Comparison of ENCODE assay signal across 12 cellular contexts in genomic region chr22:23207786-23208325, GRCh38. TPM values are rescaled to one million over a fixed set of nuclear protein-coding genes. Genes with fewer than 3 reads are reported as not detected.
A peak's percentile ranks its signal among the peaks of the same experiment; 100 is the strongest.
DNase-seq lines count a peak whose midpoint lies in the region; ATAC-seq, FAIRE-seq and TF ChIP-seq lines count a peak whose summit lies in the region.
"Had no signal": no experiment of that assay in that cellular context is flagged by ENCODE, and none has a peak within 500 bp of the region (broad histone marks: within the 10 kb centered on the region; RNA-seq: fewer than 3 reads in every experiment).

No MANE protein-coding gene starts in this region.

- CTCF ChIA-PET in K562 (lab: Yijun Ruan, JAX; ENCODE audit: low intra/inter-chr PET ratio): no interaction called here

- H4K20me1 ChIP-seq in K562 (replicated peaks; ENCODE audit: control insufficient read depth, insufficient read depth, low read length): peaks cover 54% of the 10 kb centered on the region

- no peak for TF ChIP-seq POLR2A in GM12892 (IDR thresholded peaks at IDR 0.05; ENCODE audit: low read depth, low read length)
- TF ChIP-seq POLR2A in K562 (conservative IDR thresholded peaks at IDR 0.05): no peak

- H2AFZ ChIP-seq in K562 (ENCODE audit: low read depth, low read length): no peak overlapping the region

- no TSS peak for BruUV-seq in K562 (replicated peaks; lab: Mats Ljungman, UMichigan)

- no peak for TF ChIP-seq EP300 in K562 (IDR thresholded peaks at IDR 0.05; ENCODE audit: low read length)

- intact Hi-C loops in K562 (cut with micrococcal nuclease): no loop called here

- ATAC-seq in K562 (peak; percentile 8; the same call in 2 of the 3 replicates), GM21737 (IDR thresholded peaks at IDR 0.05; ENCODE audit: unreplicated experiment) (no peak), HG03139 (IDR thresholded peaks at IDR 0.05; ENCODE audit: unreplicated experiment) (no peak)
- ATAC-seq: activated naive CD4-positive, alpha-beta T cell treated with anti-CD3 and anti-CD28 coated beads, Interleukin-2, amount 50 U/mL, for 72 hours had no signal

- FAIRE-seq in GM12892 (lab: Jason Lieb, UNC) (peak; percentile 24), K562 (lab: Jason Lieb, UNC) (no peak)

- no peaks in the 10 kb centered on the region; a peak in 1 of 5 replicates for H3K27me3 ChIP-seq in K562 (ENCODE audit: control insufficient read depth in 2 of 2, insufficient read depth in 2 of 2, low read length in 2 of 2)
- H3K27me3 ChIP-seq: sigmoid colon, testis had no signal

- in situ Hi-C loops in K562 (cut with MboI): no loop called here

- H3K79me2 ChIP-seq in K562 (ENCODE audit: control insufficient read depth, insufficient read depth, low read length): peaks cover 73% of the 10 kb centered on the region

- H3K9me1 ChIP-seq in K562 (ENCODE audit: control insufficient read depth, insufficient read depth, low read length): peaks cover 28% of the 10 kb centered on the region

- H3K27ac ChIP-seq in K562 (ENCODE audit: extremely low read depth, low read depth, low read length): no peak overlapping the region
- H3K27ac ChIP-seq: epithelial cell of prostate, sigmoid colon, testis had no signal

- H3K4me2 ChIP-seq in K562 (ENCODE audit: insufficient read depth, low read length): no peak overlapping the region

- no peak for TF ChIP-seq RAD21 in K562 (CRISPR knock-in tag; conservative IDR thresholded peaks at IDR 0.05 in 1 of 2, IDR thresholded peaks at IDR 0.05 in 1 of 2)

- no peak overlapping the region for H3K4me3 ChIP-seq in K562
- H3K4me3 ChIP-seq: sigmoid colon, testis had no signal

- DNase-seq in GM12892 (ENCODE audit: insufficient read length): no peak
- peak; percentile 78 for DNase-seq in NCI-H2171 (lab: John Stamatoyannopoulos, UW)
- DNase-seq in K562 (ENCODE audit: extremely low read depth in 1 of 4, low spot score in 3 of 4): peak in 3 of 4 experiments; percentile 55 to 66 (median 59)
- peak; percentile 54 for DNase-seq in renal cortical epithelial cell (ENCODE audit: low read depth)
- no peak for DNase-seq in mucosa of gallbladder (ENCODE audit: low spot score)
- DNase-seq: activated CD8-positive, alpha-beta memory T cell treated with anti-CD3 and anti-CD28 coated beads for 24 hours; sigmoid colon; testis had no signal

- whole genome bisulfite sequencing in K562 (ENCODE audit: insufficient coverage, low coverage, missing lambda C conversion rate): 83% methylated on average over 11 of the region's 11 CpGs

- peaks cover 55% of the 10 kb centered on the region for H3K36me3 ChIP-seq in K562 (ENCODE audit: control insufficient read depth, insufficient read depth, low read length)
- H3K36me3 ChIP-seq: sigmoid colon had no signal

- POLR2A ChIA-PET in K562 (lab: Yijun Ruan, JAX): interaction anchor here (0.7 to 86.5 kb wide), 6 partner anchors 7 to 47 kb away, joined by 3 to 3476 read pairs (median 4); partner anchors contain the start of genes BCR and RAB36

- peaks cover 5 to 7% of the 10 kb centered on the region in 2 experiments; a peak in 4 of 5 replicates for H3K4me1 ChIP-seq in K562 (replicated peaks in 1 of 2; ENCODE audit: control insufficient read depth in 2 of 2, insufficient read depth in 2 of 2, low read length in 2 of 2)

- no peak for TF ChIP-seq CTCF in K562 (IDR thresholded peaks at IDR 0.05 in 2 of 3, conservative IDR thresholded peaks at IDR 0.05 in 1 of 3; ENCODE audit: insufficient read depth in 2 of 3, low read depth in 1 of 3, low read length in 3 of 3)

- peak overlapping the region in 1 of 2 experiments; percentile 60; a peak in 2 of 4 replicates for H3K9ac ChIP-seq in K562 (ENCODE audit: insufficient read depth in 1 of 2, low read depth in 2 of 2, low read length in 2 of 2)

- H3K9me3 ChIP-seq in K562 (replicated peaks; ENCODE audit: control insufficient read depth, insufficient read depth, low read depth, low read length): no peaks in the 10 kb centered on the region
- H3K9me3 ChIP-seq: sigmoid colon, testis had no signal

TF ChIP-seq in K562, 482 proteins besides CTCF, POLR2A, EP300 and RAD21:
- TF ChIP-seq SMAD4 (CRISPR knock-in tag; conservative IDR thresholded peaks at IDR 0.05): no peak
- TF ChIP-seq TEAD1 (CRISPR knock-in tag; IDR thresholded peaks at IDR 0.05): no peak
- peak; percentile 36; the same call in 1 of the 2 replicates for TF ChIP-seq HMGXB4 (CRISPR knock-in tag; IDR thresholded peaks at IDR 0.05)
- no peak for TF ChIP-seq THAP12 (CRISPR knock-in tag; IDR thresholded peaks at IDR 0.05)
- TF ChIP-seq ARID3B (CRISPR knock-in tag; IDR thresholded peaks at IDR 0.05; ENCODE audit: borderline replicate concordance): no peak
- no peak for TF ChIP-seq ERF (CRISPR knock-in tag; IDR thresholded peaks at IDR 0.05)

RNA-seq across cellular contexts. Expression of gene BCR, which starts 27.5 kb away (rescaled TPM):
- polyA plus RNA-seq in GM12892 (2012; ENCODE audit: missing spikeins): 9.2 TPM
- 234 and 446 TPM in 2 replicates for total RNA-seq in K562 (2011; cell fraction: chromatin; rRNA removed; ENCODE audit: low replicate concordance)
- total RNA-seq in K562 (2011; cell fraction: nucleolus; rRNA removed): 279 and 314 TPM in 2 replicates
- total RNA-seq in K562 (2011; cell fraction: nucleoplasm; rRNA removed): 196 and 222 TPM in 2 replicates
- total RNA-seq in K562 (2014; rRNA removed) (81.7 and 100 TPM in 2 replicates), K562 (2014; rRNA removed; fragmentation: Illumina TruSeq; extraction: Trizol) (27.5 and 45.6 TPM in 2 replicates), K562 (2015; rRNA removed; fragmentation: Illumina TruSeq; extraction: Trizol) (65.7 and 68.4 TPM in 2 replicates), K562 (2021) (144 and 150 TPM in 2 replicates), renal cortical epithelial cell (34.9 and 109 TPM in 2 replicates), mucosa of gallbladder (58.6 TPM)
- polyA plus RNA-seq in K562 (2011; rRNA removed) (20.9 and 36.8 TPM in 2 replicates), K562 (2014; fragmentation: Illumina TruSeq; extraction: Trizol) (45.8 and 60.4 TPM in 2 replicates), K562 (2014; fragmentation: Nextera tagmentation; extraction: Ambion mirVana) (under 1 TPM; 0.41 to 0.70 TPM), K562 (2014; rRNA removed) (34.9 and 36.1 TPM in 2 replicates)
- polyA plus RNA-seq in K562 (2011; cell fraction: cytosol; rRNA removed): 26.4 and 31.1 TPM in 2 replicates
- polyA plus RNA-seq in K562 (2011; cell fraction: nucleus; rRNA removed): 57.9 and 76.9 TPM in 2 replicates
- 73.9 and 75.3 TPM in 2 replicates for polyA plus RNA-seq in K562 (2012)
- 113 and 124 TPM in 2 replicates for polyA minus RNA-seq in K562 (2011; rRNA and poly(A)+ RNA removed)
- polyA minus RNA-seq in K562 (2011; cell fraction: cytosol; rRNA and poly(A)+ RNA removed): 132 and 181 TPM in 2 replicates
- polyA minus RNA-seq in K562 (2011; cell fraction: nucleus; rRNA and poly(A)+ RNA removed): 138 and 300 TPM in 2 replicates

Comparison
In these comparisons a context has a peak if more than half of its experiments do, and no peak if none do; other contexts are left out.
1. DNase-seq: peak in NCI-H2171 (single experiment), K562 (3 of 4) and renal cortical epithelial cell (single experiment); none in GM12892 (single experiment) and mucosa of gallbladder (single experiment).